In genomic region chr14:21498540-21499526, GRCh38 we compare ENCODE assay signal across 9 cellular contexts. TPM values are rescaled to one million over a fixed set of nuclear protein-coding genes. Genes with fewer than 3 reads are reported as not detected.
DNase-seq lines count a peak whose midpoint lies in the region; ATAC-seq, FAIRE-seq and TF ChIP-seq lines count a peak whose summit lies in the region.
"Had no signal": no experiment of that assay in that cellular context is flagged by ENCODE, and none has a peak within 500 bp of the region (broad histone marks: within the 10 kb centered on the region; RNA-seq: fewer than 3 reads in every experiment).

No MANE protein-coding gene starts in this region.

- H3K9me3 ChIP-seq in CD8-positive, alpha-beta T cell (ENCODE audit: low read length): no peaks in the 10 kb centered on the region
- H3K9me3 ChIP-seq in neural cell (ENCODE audit: low read length): no peaks in the 10 kb centered on the region

- CTCF ChIA-PET in CD8-positive, alpha-beta T cell (lab: Charles Lee): interaction anchor here (0.7 to 6.1 kb wide), 34 partner anchors 7 to 1071 kb away, joined by 3 to 87 read pairs (median 4); partner anchors contain the start of genes CHD8, METTL3, OR10G3 and RAB2B

- no peaks in the 10 kb centered on the region for H3F3A ChIP-seq in neural cell (ENCODE audit: insufficient read depth, low read length, poor library complexity, severe bottlenecking)

- FAIRE-seq in GM19239 (lab: Jason Lieb, UNC): peak; percentile 53
- FAIRE-seq in H54 (lab: Jason Lieb, UNC): no peak
- FAIRE-seq: TTC549 had no signal

- POLR2A ChIA-PET in CD8-positive, alpha-beta T cell (lab: Charles Lee): interaction anchor here (0.8 to 2.0 kb wide), 4 partner anchors 12 to 62 kb away, joined by 3 to 14 read pairs (median 6); partner anchors contain the start of genes METTL3 and SALL2

- peak overlapping the region; percentile 6 for H3K27ac ChIP-seq in CD8-positive, alpha-beta T cell (ENCODE audit: low read depth, low read length)
- no peak overlapping the region for H3K27ac ChIP-seq in neural cell (ENCODE audit: low read length)

- no peaks in the 10 kb centered on the region for H3K27me3 Mint-ChIP-seq in CD8-positive, alpha-beta T cell (ENCODE audit: low read depth)

- no peak overlapping the region for H3K9ac ChIP-seq in neural cell (ENCODE audit: low read length)

- ATAC-seq in CD8-positive, alpha-beta T cell: peak; percentile 77
- peak; percentile 38 for ATAC-seq in esophagus mucosa

- peak overlapping the region; percentile 73 for H3K27ac Mint-ChIP-seq in CD8-positive, alpha-beta T cell

- TF ChIP-seq CTCF in CD8-positive, alpha-beta T cell (IDR thresholded peaks at IDR 0.05): peak; percentile 70
- peak; percentile 76 for TF ChIP-seq CTCF in neural cell (IDR thresholded peaks at IDR 0.05; ENCODE audit: poor library complexity, severe bottlenecking)

- peak; percentile 78 for TF ChIP-seq RAD21 in neural cell (conservative IDR thresholded peaks at IDR 0.05)

- H3K9me3 Mint-ChIP-seq in CD8-positive, alpha-beta T cell: no peaks in the 10 kb centered on the region

- H3K36me3 Mint-ChIP-seq in CD8-positive, alpha-beta T cell: peaks cover 88% of the 10 kb centered on the region

- DNase-seq in CD8-positive, alpha-beta T cell: peak in 1 of 7 experiments; percentile 47
- peak; percentile 12 for DNase-seq in GM19239 (ENCODE audit: insufficient read length, low spot score)
- DNase-seq in NCI-H146 (lab: John Stamatoyannopoulos, UW): peak; percentile 63
- peak; percentile 13 for DNase-seq in T-helper 22 cell (ENCODE audit: low read depth)
- DNase-seq in H54 (ENCODE audit: insufficient read length, low spot score): no peak
- DNase-seq in posterior vena cava (ENCODE audit: low spot score): no peak

- no peak overlapping the region for H3K4me3 Mint-ChIP-seq in CD8-positive, alpha-beta T cell

- TF ChIP-seq EP300 in neural cell (conservative IDR thresholded peaks at IDR 0.05; ENCODE audit: poor library complexity, severe bottlenecking): no peak

- intact Hi-C loops in CD8-positive, alpha-beta T cell (cut with DNase I, micrococcal nuclease): loop anchor here (1.0 kb wide), 1 partner anchor 58 kb away; no protein-coding TSS in a partner anchor
- intact Hi-C loops in posterior vena cava (cut with DNase I): loop anchor here in 1 of 2 donors (5.0 kb wide), 1 partner anchor 58 kb away; no protein-coding TSS in a partner anchor

- H3K4me2 ChIP-seq in neural cell (ENCODE audit: low read length): no peak overlapping the region

- peaks cover 13% of the 10 kb centered on the region for H3K4me1 ChIP-seq in CD8-positive, alpha-beta T cell (ENCODE audit: insufficient read depth, low read length)

- no peak for TF ChIP-seq POLR2A in H54 (IDR thresholded peaks at IDR 0.05; ENCODE audit: low read depth, low read length)

- H2AFZ ChIP-seq in neural cell (ENCODE audit: low read depth, low read length): no peak overlapping the region

- no peaks in the 10 kb centered on the region for H3K79me2 ChIP-seq in neural cell (replicated peaks; ENCODE audit: insufficient read depth, low read length)

- H3K27me3 ChIP-seq in CD8-positive, alpha-beta T cell (ENCODE audit: insufficient read depth, low read length): no peaks in the 10 kb centered on the region
- no peaks in the 10 kb centered on the region for H3K27me3 ChIP-seq in neural cell (ENCODE audit: insufficient read depth, low read depth, low read length)

- no peak overlapping the region for H3K4me3 ChIP-seq in CD8-positive, alpha-beta T cell (ENCODE audit: low read depth, low read length)
- H3K4me3 ChIP-seq in neural cell (ENCODE audit: low read length): no peak overlapping the region

- H3K9me2 ChIP-seq in neural cell (ENCODE audit: insufficient read depth, low read length): no peaks in the 10 kb centered on the region

- peaks cover 19% of the 10 kb centered on the region for H3K4me1 Mint-ChIP-seq in CD8-positive, alpha-beta T cell (ENCODE audit: low read depth)

- no peaks in the 10 kb centered on the region for H4K20me1 ChIP-seq in neural cell (ENCODE audit: insufficient read depth)

- peaks cover 46% of the 10 kb centered on the region for H3K36me3 ChIP-seq in CD8-positive, alpha-beta T cell (ENCODE audit: insufficient read depth, low read length)
- H3K36me3 ChIP-seq in neural cell (ENCODE audit: insufficient read depth, low read length): peaks cover 17% of the 10 kb centered on the region

TF ChIP-seq in neural cell, 6 proteins besides CTCF, POLR2A, EP300 and RAD21:
- TF ChIP-seq MXI1 (conservative IDR thresholded peaks at IDR 0.05; ENCODE audit: poor library complexity, severe bottlenecking): no peak
- TF ChIP-seq REST (IDR thresholded peaks at IDR 0.05; ENCODE audit: borderline replicate concordance): no peak
- peak; percentile 90 for TF ChIP-seq SMC3 (conservative IDR thresholded peaks at IDR 0.05; ENCODE audit: poor library complexity)
- no peak for TF ChIP-seq EZH2 (IDR thresholded peaks at IDR 0.05; ENCODE audit: borderline replicate concordance, insufficient read depth, low read length, poor library complexity, severe bottlenecking)
- TF ChIP-seq TAF1 (IDR thresholded peaks at IDR 0.05; ENCODE audit: low read depth): no peak
- TF ChIP-seq POLR2AphosphoS5 (IDR thresholded peaks at IDR 0.05): no peak

RNA-seq across cellular contexts. Expression of gene METTL3, which starts 12.3 kb away (rescaled TPM):
- 10 to 100 TPM; 23.7 to 26.5 TPM for total RNA-seq in CD8-positive, alpha-beta T cell
- 20.9 TPM for total RNA-seq in esophagus mucosa
- 234 and 262 TPM in 2 replicates for polyA plus RNA-seq in neural cell
- polyA minus RNA-seq in neural cell: 91.6 and 100 TPM in 2 replicates
- total RNA-seq in posterior vena cava: 10 to 100 TPM; 26.4 to 29.0 TPM

RNA-seq across cellular contexts. Expression of gene TOX4, which starts 21.8 kb away (rescaled TPM):
- 100 to 1,000 TPM in 1 of 2 experiments, 10 to 100 TPM in 1; 95.0 to 100 TPM for total RNA-seq in CD8-positive, alpha-beta T cell
- total RNA-seq in esophagus mucosa: 70.6 TPM
- polyA plus RNA-seq in neural cell: 56.8 and 57.4 TPM in 2 replicates
- polyA minus RNA-seq in neural cell: 65.7 and 74.9 TPM in 2 replicates
- 10 to 100 TPM; 56.1 to 67.3 TPM for total RNA-seq in posterior vena cava

RNA-seq across cellular contexts. Expression of gene RAB2B, which starts 22.1 kb away (rescaled TPM):
- 10 to 100 TPM; 24.0 to 26.6 TPM for total RNA-seq in CD8-positive, alpha-beta T cell
- total RNA-seq in esophagus mucosa (11.4 TPM), posterior vena cava (10 to 100 TPM; 29.2 to 32.3 TPM)
- polyA plus RNA-seq in neural cell: 47.6 and 47.9 TPM in 2 replicates
- 80.5 and 85.5 TPM in 2 replicates for polyA minus RNA-seq in neural cell

RNA-seq across cellular contexts. Expression of gene SALL2, which starts 27.3 kb away (rescaled TPM):
- total RNA-seq in CD8-positive, alpha-beta T cell: 1 to 10 TPM; 1.4 to 1.6 TPM
- total RNA-seq in esophagus mucosa (1.4 TPM), posterior vena cava (1 to 10 TPM; 6.2 to 7.1 TPM)
- 18.6 and 23.6 TPM in 2 replicates for polyA plus RNA-seq in neural cell
- polyA minus RNA-seq in neural cell: 31.2 and 35.0 TPM in 2 replicates

RNA-seq across cellular contexts. Expression of gene CHD8, which starts 42.9 kb away (rescaled TPM):
- total RNA-seq in CD8-positive, alpha-beta T cell: 100 to 1,000 TPM; 132 to 144 TPM
- total RNA-seq in esophagus mucosa: 46.3 TPM
- polyA plus RNA-seq in neural cell: 44.1 and 52.3 TPM in 2 replicates
- polyA minus RNA-seq in neural cell: 140 and 165 TPM in 2 replicates
- 10 to 100 TPM; 49.7 to 56.3 TPM for total RNA-seq in posterior vena cava

Comparison
In these comparisons a context has a peak if more than half of its experiments do, and no peak if none do; other contexts are left out.
1. DNase-seq: peak in GM19239 (single experiment), NCI-H146 (single experiment) and T-helper 22 cell (single experiment); none in H54 (single experiment) and posterior vena cava (single experiment).